20 cellular contexts compared by ENCODE assay signal in genomic region chr1:175273656-175274055, GRCh38.
"Had no signal": no experiment of that assay in that cellular context is flagged by ENCODE, and none has a peak within 500 bp of the region (broad histone marks: within the 10 kb centered on the region; RNA-seq: fewer than 3 reads in every experiment).

No MANE protein-coding gene starts in this region.

- H3K27me3 ChIP-seq: cardiac muscle cell, esophagus muscularis mucosa, pancreas, transverse colon had no signal

- H3K36me3 ChIP-seq: cardiac muscle cell, esophagus muscularis mucosa, pancreas, thoracic aorta, transverse colon had no signal

- ATAC-seq: effector memory CD8-positive, alpha-beta T cell; left lobe of liver; stimulated activated naive CD8-positive, alpha-beta T cell treated with anti-CD3 and anti-CD28 coated beads, Interleukin-15, amount 100 ng/mL, for 72 hours had no signal

- H3K4me1 ChIP-seq: pancreas, transverse colon had no signal

- H3K4me3 ChIP-seq: cardiac muscle cell, esophagus muscularis mucosa, lung, pancreas, thoracic aorta, transverse colon had no signal

- H3K9me3 ChIP-seq: esophagus muscularis mucosa, pancreas, thoracic aorta, transverse colon had no signal

- H3K27ac ChIP-seq: cardiac muscle cell, epithelial cell of prostate, esophagus muscularis mucosa, pancreas, thoracic aorta, transverse colon had no signal

- DNase-seq: cerebellar nuclear complex; effector memory CD8-positive, alpha-beta T cell; head of caudate nucleus; hippocampal formation; kidney glomerular epithelial cell; mesenchymal stem cell; midbrain; occipital lobe; pancreas; stimulated activated CD4-positive, alpha-beta T cell treated with anti-CD3 and anti-CD28 coated beads, Interleukin-15, amount 100 ng/mL, for 24 hours; stimulated activated CD4-positive, alpha-beta T cell treated with anti-CD3 and anti-CD28 coated beads, Interleukin-1b, Interleukin-23, amount 100 ng/mL, for 48 hours; stimulated activated CD4-positive, alpha-beta T cell treated with anti-CD3 and anti-CD28 coated beads, Interleukin-4, amount 100 ng/mL, for 24 hours; stimulated activated naive CD8-positive, alpha-beta T cell treated with anti-CD3 and anti-CD28 coated beads, Interleukin-15, amount 100 ng/mL, for 72 hours; transverse colon had no signal
